ENCODE assay signal across 11 cellular contexts in genomic region chr1:2363847-2364513, GRCh38.
"Had no signal": no experiment of that assay in that cellular context is flagged by ENCODE, and none has a peak within 500 bp of the region (broad histone marks: within the 10 kb centered on the region; RNA-seq: fewer than 3 reads in every experiment).

No MANE protein-coding gene starts in this region.

- ATAC-seq: GM23338, HCT116 had no signal

- H3K4me1 Mint-ChIP-seq: GM23338 had no signal

- H3K9ac ChIP-seq: GM23248 had no signal

- H3K4me3 ChIP-seq: GM23248, GM23338, HAP-1 had no signal

- H3K4me3 Mint-ChIP-seq: GM23338, H9, HFFc6 had no signal

- H3K4me2 ChIP-seq: GM23338 had no signal

- FAIRE-seq: H1, H54 had no signal

- H3K9me3 ChIP-seq: HAP-1 had no signal

- H3K36me3 ChIP-seq: HAP-1 had no signal

- H3K4me1 ChIP-seq: HAP-1 had no signal

- H2AFZ ChIP-seq: GM23248, GM23338 had no signal

- H3K27ac ChIP-seq: GM23248 had no signal

- DNase-seq: GM23248, GOT3, H7, H9, HCEC 1CT, HFFc6 had no signal

- H3K27ac Mint-ChIP-seq: GM23338, H9, HFFc6 had no signal
